18 cellular contexts compared by ENCODE assay signal in the genomic region with DNA sequence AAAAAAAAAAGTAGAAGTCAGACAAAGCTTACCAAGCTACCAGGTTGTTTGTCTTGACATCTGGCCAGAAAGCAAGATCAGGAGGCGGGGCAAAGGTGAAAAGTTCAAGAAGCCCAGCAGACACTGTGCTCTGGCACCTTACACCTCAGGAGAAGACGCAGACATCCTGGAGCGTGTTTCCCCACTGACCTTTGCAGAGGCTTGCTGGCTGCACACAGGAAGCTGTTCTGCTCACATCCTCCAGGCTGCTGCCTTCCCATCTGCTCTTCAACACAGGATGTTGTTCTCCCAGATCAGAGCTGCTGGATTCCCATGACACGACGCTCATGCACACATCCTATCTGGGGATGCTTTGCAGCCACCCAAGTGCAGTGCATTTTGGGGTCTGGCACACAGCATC.
DNase-seq lines count a peak whose midpoint lies in the region; ATAC-seq and TF ChIP-seq lines count a peak whose summit lies in the region.
"Had no signal": no experiment of that assay in that cellular context is flagged by ENCODE, and none has a peak within 500 bp of the region (broad histone marks: within the 10 kb centered on the region; RNA-seq: fewer than 3 reads in every experiment).

No MANE protein-coding gene starts in this region.

- no peaks in the 10 kb centered on the region for H3K27me3 ChIP-seq in SJCRH30
- no peaks in the 10 kb centered on the region for H3K27me3 ChIP-seq in heart right ventricle

- H3K36me3 ChIP-seq in SJCRH30 (no peaks in the 10 kb centered on the region), heart right ventricle (no peaks in the 10 kb centered on the region)

- TF ChIP-seq CTCF in heart right ventricle (IDR thresholded peaks at IDR 0.05) (no peak), nephron progenitor cell (IDR thresholded peaks at IDR 0.05) (no peak)

- no peaks in the 10 kb centered on the region for H3K4me1 ChIP-seq in SJCRH30
- H3K4me1 ChIP-seq in heart right ventricle, result peaks cover 0 to 19% (median 7%) of the 10 kb centered on the region in 9 donors

- H3K4me3 ChIP-seq in SJCRH30 (no peak overlapping the region), heart right ventricle (no peak overlapping the region)
- H3K4me3 ChIP-seq: smooth muscle cell had no signal

- peaks cover 32% of the 10 kb centered on the region for H3K4me1 Mint-ChIP-seq in nephron progenitor cell
- H3K4me1 Mint-ChIP-seq: activated B cell treated with CpG ODN at 0.5 μM for 24 hours; central memory CD8-positive, alpha-beta T cell; immature natural killer cell had no signal

- WGBS in heart right ventricle, 2 donors, result 43 to 45% methylated on average over 5 of the region's 5 CpGs

- no peaks in the 10 kb centered on the region for H3K9me3 ChIP-seq in SJCRH30 (replicated peaks)
- no peaks in the 10 kb centered on the region for H3K9me3 ChIP-seq in heart right ventricle

- intact Hi-C loops in heart right ventricle (cut with DNase I), result no loop called here

- no peaks in the 10 kb centered on the region for H3K36me3 Mint-ChIP-seq in nephron progenitor cell (ENCODE audit: low read depth)

- H3K27ac Mint-ChIP-seq in nephron progenitor cell, result peak overlapping the region; percentile 30
- H3K27ac Mint-ChIP-seq: activated B cell treated with CpG ODN at 0.5 μM for 24 hours; immature natural killer cell; T-helper 1 cell treated with Interleukin-12 subunit alpha and Interleukin-12 subunit beta and Interleukin-4 antibody, amounts not matched to agents 30 μg/mL and 1 μg/mL, for 36 hours had no signal

- H3K27me3 Mint-ChIP-seq in nephron progenitor cell (ENCODE audit: low read depth, poor library complexity), result no peaks in the 10 kb centered on the region
- H3K27me3 Mint-ChIP-seq: activated B cell treated with CpG ODN at 0.5 μM for 24 hours; central memory CD8-positive, alpha-beta T cell had no signal

- no peaks in the 10 kb centered on the region for H3K9me3 Mint-ChIP-seq in nephron progenitor cell
- H3K9me3 Mint-ChIP-seq: activated B cell treated with CpG ODN at 0.5 μM for 24 hours; T-helper 1 cell treated with Interleukin-12 subunit alpha and Interleukin-12 subunit beta and Interleukin-4 antibody, amounts not matched to agents 30 μg/mL and 1 μg/mL, for 36 hours had no signal

- ATAC-seq in heart right ventricle, result peak; percentile 64 to 92 (median 81)

- DNase-seq in ELF-1 (ENCODE audit: low read depth, low spot score) (peak; percentile 11), SJCRH30 (peak; percentile 11 to 27), heart right ventricle (peak in 1 of 2 donors; percentile 29), nephron progenitor cell (peak; percentile 11), NCI-H510A (lab: John Stamatoyannopoulos, UW) (no peak), Ammon's horn (ENCODE audit: low spot score) (no peak), substantia nigra (lab: John Stamatoyannopoulos, UW) (no peak), OCI-M1 (lab: John Stamatoyannopoulos, UW) (no peak)
- DNase-seq: activated B cell treated with CpG ODN at 0.5 μM for 24 hours, foreskin fibroblast, immature natural killer cell, IMR-90, MV-4-11, NCI-H2107, NCI-H774 had no signal

- H3K4me3 Mint-ChIP-seq in nephron progenitor cell, result peak overlapping the region; percentile 23
- H3K4me3 Mint-ChIP-seq: activated B cell treated with CpG ODN at 0.5 μM for 24 hours; central memory CD8-positive, alpha-beta T cell; immature natural killer cell; T-helper 1 cell treated with Interleukin-12 subunit alpha and Interleukin-12 subunit beta and Interleukin-4 antibody, amounts not matched to agents 30 μg/mL and 1 μg/mL, for 36 hours had no signal

- H3K27ac ChIP-seq in SJCRH30 (no peak overlapping the region), heart right ventricle (peak overlapping the region in 3 of 10 donors; percentile 14 to 57 (median 22)), substantia nigra (ENCODE audit: low read depth, low read length, poor library complexity, severe bottlenecking) (no peak overlapping the region)

Comparison
In these comparisons a context has a peak if more than half of its experiments do, and no peak if none do; other contexts are left out.
1. DNase-seq: peak in ELF-1 (single experiment), SJCRH30 (2 of 2) and nephron progenitor cell (single experiment); none in NCI-H510A (single experiment), Ammon's horn (single experiment), substantia nigra (0 of 49) and OCI-M1 (single experiment).